ENCODE assay signal across 11 cellular contexts in the genomic region with DNA sequence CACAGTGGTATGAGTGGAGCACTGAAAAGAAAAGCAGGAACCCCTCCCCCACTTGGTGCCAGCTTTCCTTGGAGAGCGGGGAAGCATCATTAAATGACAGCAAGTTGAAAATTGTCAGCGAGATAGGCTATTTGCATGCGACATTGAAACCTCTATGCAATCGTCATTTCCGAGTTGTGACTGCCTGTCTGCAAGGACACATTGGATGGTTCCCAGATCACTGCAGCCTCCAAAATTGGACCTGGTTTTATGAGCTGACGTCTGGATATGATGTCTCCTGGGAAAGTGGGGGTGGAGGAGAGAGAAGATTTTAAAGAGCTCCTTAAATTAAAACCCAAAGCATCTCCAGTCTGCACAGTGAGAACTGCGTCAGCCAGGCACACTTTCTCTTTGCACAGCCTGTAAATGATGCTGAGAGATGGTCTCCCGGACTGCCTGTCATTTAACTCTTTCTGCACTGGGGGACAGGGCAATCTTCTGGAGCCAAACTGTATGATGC. TPM values are rescaled to one million over a fixed set of nuclear protein-coding genes. Genes with fewer than 3 reads are reported as not detected.
A peak's percentile ranks its signal among the peaks of the same experiment; 100 is the strongest.
DNase-seq lines count a peak whose midpoint lies in the region; ATAC-seq and FAIRE-seq lines count a peak whose summit lies in the region.
"Had no signal": no experiment of that assay in that cellular context is flagged by ENCODE, and none has a peak within 500 bp of the region (broad histone marks: within the 10 kb centered on the region; RNA-seq: fewer than 3 reads in every experiment).

No MANE protein-coding gene starts in this region.

- H3K27me3 Mint-ChIP-seq in activated naive CD8-positive, alpha-beta T cell treated with anti-CD3 and anti-CD28 coated beads for 36 hours, result peaks cover 14% of the 10 kb centered on the region

- 0 to 1% methylated on average over 8 of the region's 8 CpGs for WGBS in aorta, 2 donors

- H3K4me3 ChIP-seq in aorta (ENCODE audit: low read length in 2 of 2), result no peak overlapping the region
- H3K4me3 ChIP-seq: HAP-1 had no signal

- no peak for FAIRE-seq in HTR-8/SVneo (lab: Jason Lieb, UNC)

- intact Hi-C loops in Right ventricle myocardium inferior (cut with DNase I), result no loop called here
- intact Hi-C loops in cardiac septum (cut with DNase I), result loop anchor here (5.0 kb wide), 1 partner anchor 175 kb away; a partner anchor contains a TSS
- intact Hi-C loops in aorta (cut with DNase I), result no loop called here

- no peak overlapping the region for H3K27ac Mint-ChIP-seq in activated naive CD8-positive, alpha-beta T cell treated with anti-CD3 and anti-CD28 coated beads for 36 hours

- H3K4me3 Mint-ChIP-seq in activated naive CD8-positive, alpha-beta T cell treated with anti-CD3 and anti-CD28 coated beads for 36 hours, result peak overlapping the region; percentile 60

- H3K9me3 ChIP-seq in aorta (ENCODE audit: control insufficient read depth, low read length), result no peaks in the 10 kb centered on the region

- H3K36me3 ChIP-seq in aorta (ENCODE audit: control insufficient read depth in 1 of 2, insufficient read depth in 2 of 2, low read length in 1 of 2), result no peaks in the 10 kb centered on the region
- H3K36me3 ChIP-seq: HAP-1 had no signal

- no peaks in the 10 kb centered on the region for H3K36me3 Mint-ChIP-seq in activated naive CD8-positive, alpha-beta T cell treated with anti-CD3 and anti-CD28 coated beads for 36 hours

- no peak for DNase-seq in Right ventricle myocardium inferior (ENCODE audit: missing footprints)
- DNase-seq in cardiac septum (ENCODE audit: low spot score), result no peak
- no peak for DNase-seq in activated naive CD8-positive, alpha-beta T cell treated with anti-CD3 and anti-CD28 coated beads for 36 hours
- DNase-seq in islet precursor cell, result peak; percentile 63
- DNase-seq in aorta, result no peak
- DNase-seq in KG1 (lab: John Stamatoyannopoulos, UW), result no peak
- no peak for DNase-seq in HTR-8/SVneo (ENCODE audit: insufficient read length, low spot score)
- DNase-seq: activated gamma-delta T cell, NCI-H226 had no signal

- H3K27me3 ChIP-seq in aorta (ENCODE audit: control insufficient read depth in 1 of 2, insufficient read depth in 2 of 2, low read length in 1 of 2), result no peaks in the 10 kb centered on the region

- no peak overlapping the region for H3K27ac ChIP-seq in aorta (ENCODE audit: low read depth in 1 of 2, low read length in 2 of 2)

- peak; percentile 42 for ATAC-seq in Right ventricle myocardium inferior
- ATAC-seq in aorta (ENCODE audit: low FRiP score), result peak; percentile 47
- no peak for ATAC-seq in GM21786 (IDR thresholded peaks at IDR 0.05; ENCODE audit: unreplicated experiment)

- H3K9me3 Mint-ChIP-seq in activated naive CD8-positive, alpha-beta T cell treated with anti-CD3 and anti-CD28 coated beads for 36 hours, result peaks cover 1% of the 10 kb centered on the region

- peaks cover 5% of the 10 kb centered on the region for H3K4me1 Mint-ChIP-seq in activated naive CD8-positive, alpha-beta T cell treated with anti-CD3 and anti-CD28 coated beads for 36 hours

- no peaks in the 10 kb centered on the region for H3K4me1 ChIP-seq in aorta (ENCODE audit: control insufficient read depth in 1 of 2, insufficient read depth in 2 of 2, low read length in 2 of 2)
- H3K4me1 ChIP-seq: HAP-1 had no signal

RNA-seq across cellular contexts. Expression of a gene that starts 57.8 kb away (rescaled TPM):
- total RNA-seq in Right ventricle myocardium inferior (0.87 TPM), cardiac septum (0.73 TPM), aorta (1 to 10 TPM; 2.3 to 3.4 TPM)
- 10 to 100 TPM; 15.3 to 19.7 TPM for total RNA-seq in activated naive CD8-positive, alpha-beta T cell treated with anti-CD3 and anti-CD28 coated beads for 36 hours
- 1 to 10 TPM; 1.5 TPM for polyA plus RNA-seq in aorta
